Comparison of ENCODE assay signal across 21 cellular contexts in the genomic region with DNA sequence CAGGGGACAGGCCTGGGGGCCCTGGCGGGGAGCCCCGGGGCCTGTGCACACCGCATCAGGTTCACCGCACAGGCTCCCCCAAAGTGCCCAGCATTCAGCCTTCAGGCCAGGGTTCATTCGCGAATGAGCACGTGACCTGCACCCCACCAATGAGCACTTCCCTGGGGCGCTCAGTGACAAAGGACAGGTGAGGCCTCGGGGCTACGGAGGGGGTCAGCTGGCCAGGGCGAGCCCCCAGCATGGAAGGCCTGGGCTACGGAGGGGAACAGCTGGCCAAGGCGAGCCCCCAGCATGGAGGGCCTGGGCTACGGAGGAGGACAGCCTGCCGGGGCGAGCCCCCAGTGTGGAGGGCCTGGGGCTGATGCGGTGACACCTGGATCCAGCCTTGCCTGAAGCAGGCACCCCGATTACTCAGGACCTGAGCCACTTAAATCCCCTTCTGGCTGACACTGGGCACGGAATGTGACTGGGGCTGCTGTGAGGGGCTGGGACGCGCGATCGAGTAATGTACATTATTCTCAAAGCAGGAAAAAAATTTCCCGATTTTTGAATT. TPM values are rescaled to one million over a fixed set of nuclear protein-coding genes. Genes with fewer than 3 reads are reported as not detected.
A peak's percentile ranks its signal among the peaks of the same experiment; 100 is the strongest.
DNase-seq lines count a peak whose midpoint lies in the region; ATAC-seq, FAIRE-seq and TF ChIP-seq lines count a peak whose summit lies in the region.
"Had no signal": no experiment of that assay in that cellular context is flagged by ENCODE, and none has a peak within 500 bp of the region (broad histone marks: within the 10 kb centered on the region; RNA-seq: fewer than 3 reads in every experiment).

No MANE protein-coding gene starts in this region.

- ATAC-seq in HepG2 (no peak), right lobe of liver (no peak), K562 (no peak), GM18511 (IDR thresholded peaks at IDR 0.05; ENCODE audit: unreplicated experiment) (no peak)
- ATAC-seq: CD8-positive, alpha-beta T cell had no signal

- no peak for TF ChIP-seq RAD21 in HepG2 (CRISPR knock-in tag; IDR thresholded peaks at IDR 0.05)
- TF ChIP-seq RAD21 in K562 (CRISPR knock-in tag; conservative IDR thresholded peaks at IDR 0.05 in 1 of 2, IDR thresholded peaks at IDR 0.05 in 1 of 2), result no peak

- H3K4me3 ChIP-seq in HepG2 (replicated peaks in 1 of 3; ENCODE audit: insufficient read depth in 1 of 3, low read depth in 2 of 3, low read length in 3 of 3) (no peak overlapping the region), right lobe of liver (no peak overlapping the region), OCI-LY1 (ENCODE audit: low read depth, low read length, poor library complexity, severe bottlenecking) (no peak overlapping the region), K562 (no peak overlapping the region)
- H3K4me3 ChIP-seq: GM23248 had no signal

- H3K9me2 ChIP-seq in OCI-LY1 (ENCODE audit: low read depth, low read length), result no peaks in the 10 kb centered on the region

- H2AFZ ChIP-seq in HepG2 (ENCODE audit: low read length), result no peak overlapping the region
- no peak overlapping the region for H2AFZ ChIP-seq in OCI-LY1 (ENCODE audit: low read length)
- H2AFZ ChIP-seq in K562 (ENCODE audit: low read depth, low read length), result no peak overlapping the region
- H2AFZ ChIP-seq: GM23248 had no signal

- H3K27me3 ChIP-seq in HepG2 (ENCODE audit: control insufficient read depth in 1 of 2, insufficient read depth in 2 of 2, low read length in 2 of 2), result no peaks in the 10 kb centered on the region
- no peaks in the 10 kb centered on the region for H3K27me3 ChIP-seq in right lobe of liver
- H3K27me3 ChIP-seq in OCI-LY1 (ENCODE audit: insufficient read depth, low read length), result no peaks in the 10 kb centered on the region
- no peaks in the 10 kb centered on the region for H3K27me3 ChIP-seq in K562 (ENCODE audit: control insufficient read depth in 2 of 2, insufficient read depth in 2 of 2, low read length in 2 of 2)

- no peak for TF ChIP-seq POLR2A in HepG2 (IDR thresholded peaks at IDR 0.05; ENCODE audit: insufficient read depth in 1 of 2, low read depth in 2 of 2, low read length in 2 of 2)
- TF ChIP-seq POLR2A in right lobe of liver (IDR thresholded peaks at IDR 0.05), result no peak
- TF ChIP-seq POLR2A in K562 (conservative IDR thresholded peaks at IDR 0.05), result no peak

- H3K4me2 ChIP-seq in HepG2 (ENCODE audit: low read depth, low read length), result no peak overlapping the region
- H3K4me2 ChIP-seq in OCI-LY1 (ENCODE audit: low read length), result no peak overlapping the region
- H3K4me2 ChIP-seq in K562 (ENCODE audit: insufficient read depth, low read length), result no peak overlapping the region

- no TSS peak for BruUV-seq in HepG2 (replicated peaks; lab: Mats Ljungman, UMichigan)
- BruUV-seq in K562 (replicated peaks; lab: Mats Ljungman, UMichigan), result no TSS peak

- H3K79me2 ChIP-seq in HepG2 (ENCODE audit: insufficient read depth, low read length) (no peaks in the 10 kb centered on the region), OCI-LY1 (ENCODE audit: insufficient read depth, low read length) (peaks cover 13% of the 10 kb centered on the region), K562 (ENCODE audit: control insufficient read depth, insufficient read depth, low read length) (peaks cover 42% of the 10 kb centered on the region)

- H3K9me1 ChIP-seq in K562 (ENCODE audit: control insufficient read depth, insufficient read depth, low read length), result peaks cover 5% of the 10 kb centered on the region

- no peak overlapping the region for H3K27ac ChIP-seq in HepG2 (ENCODE audit: extremely low read length, insufficient read depth, low read length)
- H3K27ac ChIP-seq in right lobe of liver, result no peak overlapping the region
- H3K27ac ChIP-seq in OCI-LY1 (ENCODE audit: low read depth, low read length, poor library complexity, severe bottlenecking), result peak overlapping the region; percentile 39
- no peak overlapping the region for H3K27ac ChIP-seq in K562 (ENCODE audit: extremely low read depth, low read depth, low read length)
- H3K27ac ChIP-seq: GM23248, HL-60 had no signal

- TF ChIP-seq EP300 in HepG2 (IDR thresholded peaks at IDR 0.05; ENCODE audit: low read depth in 2 of 2, low read length in 2 of 2), result no peak
- TF ChIP-seq EP300 in HepG2 (CRISPR knock-in tag; IDR thresholded peaks at IDR 0.05; ENCODE audit: borderline replicate concordance), result no peak
- no peak for TF ChIP-seq EP300 in K562 (IDR thresholded peaks at IDR 0.05; ENCODE audit: low read length)

- POLR2A ChIA-PET in HepG2 (lab: Yijun Ruan, JAX), result no interaction called here
- POLR2A ChIA-PET in K562 (lab: Yijun Ruan, JAX), result no interaction called here

- H4K20me1 ChIP-seq in HepG2 (ENCODE audit: insufficient read depth, low read length), result no peaks in the 10 kb centered on the region
- H4K20me1 ChIP-seq in OCI-LY1 (ENCODE audit: insufficient read depth, low read length), result no peaks in the 10 kb centered on the region
- H4K20me1 ChIP-seq in K562 (replicated peaks; ENCODE audit: control insufficient read depth, insufficient read depth, low read length), result no peaks in the 10 kb centered on the region

- TF ChIP-seq CTCF in HepG2 (CRISPR knock-in tag; IDR thresholded peaks at IDR 0.05) (no peak), right lobe of liver (IDR thresholded peaks at IDR 0.05) (no peak), OCI-LY1 (IDR thresholded peaks at IDR 0.05; ENCODE audit: low read length) (no peak), K562 (IDR thresholded peaks at IDR 0.05 in 2 of 3, conservative IDR thresholded peaks at IDR 0.05 in 1 of 3; ENCODE audit: insufficient read depth in 2 of 3, low read depth in 1 of 3, low read length in 3 of 3) (no peak)

- intact Hi-C loops in HepG2 (cut with micrococcal nuclease; ENCODE audit: unreplicated experiment), result no loop called here
- intact Hi-C loops in right lobe of liver (cut with DNase I), result no loop called here
- intact Hi-C loops in K562 (cut with micrococcal nuclease), result no loop called here

- DNase-seq in HepG2 (ENCODE audit: low spot score) (no peak), right lobe of liver (no peak), K562 (ENCODE audit: extremely low read depth in 1 of 4, low spot score in 3 of 4) (no peak), OCI-M1 (lab: John Stamatoyannopoulos, UW) (no peak)
- DNase-seq in NK-92 treated with Interleukin-12 subunit alpha and Interleukin-12 subunit beta, amount 100 ng/mL, for 24 hours (lab: John Stamatoyannopoulos, UW), result no peak
- DNase-seq: AML-193; Calu3; CD8-positive, alpha-beta T cell; DMS79 treated with DMSO at 0.1 percent for 48 hours; GF-D8; GM23248; HCEC 1CT; HFFc6; IMR-90; KBM-7 had no signal

- H3K36me3 ChIP-seq in HepG2 (replicated peaks in 1 of 2; ENCODE audit: control insufficient read depth in 1 of 2, insufficient read depth in 2 of 2, low read length in 2 of 2) (peaks cover 7 to 31% of the 10 kb centered on the region in 2 experiments; a peak in 4 of 5 replicates), right lobe of liver (no peaks in the 10 kb centered on the region), OCI-LY1 (ENCODE audit: insufficient read depth, low read length) (peaks cover 86% of the 10 kb centered on the region), K562 (ENCODE audit: control insufficient read depth, insufficient read depth, low read length) (peaks cover 74% of the 10 kb centered on the region)

- FAIRE-seq in HepG2 (lab: Jason Lieb, UNC) (no peak), K562 (lab: Jason Lieb, UNC) (no peak)
- FAIRE-seq: A204.1, GM19239, H54 had no signal

- H3K4me1 ChIP-seq in HepG2 (ENCODE audit: insufficient read depth, low read length), result 0 out of 2 replicates have a peak, but pooled peaks cover 11% of the 10 kb centered on the region
- H3K4me1 ChIP-seq in right lobe of liver, result no peaks in the 10 kb centered on the region
- H3K4me1 ChIP-seq in OCI-LY1 (ENCODE audit: insufficient read depth, low read length, severe bottlenecking), result peaks cover 19% of the 10 kb centered on the region
- peaks cover 19 to 80% of the 10 kb centered on the region in 2 experiments for H3K4me1 ChIP-seq in K562 (replicated peaks in 1 of 2; ENCODE audit: control insufficient read depth in 2 of 2, insufficient read depth in 2 of 2, low read length in 2 of 2)

- no peak overlapping the region for H3K9ac ChIP-seq in HepG2 (ENCODE audit: insufficient read depth, low read depth, low read length)
- H3K9ac ChIP-seq in OCI-LY1 (ENCODE audit: low read length), result no peak overlapping the region
- H3K9ac ChIP-seq in K562 (ENCODE audit: insufficient read depth in 1 of 2, low read depth in 2 of 2, low read length in 2 of 2), result no peak overlapping the region
- H3K9ac ChIP-seq: GM23248 had no signal

- H3K9me3 ChIP-seq in HepG2 (ENCODE audit: low read length) (no peaks in the 10 kb centered on the region), right lobe of liver (no peaks in the 10 kb centered on the region), OCI-LY1 (ENCODE audit: low read length) (no peaks in the 10 kb centered on the region), K562 (replicated peaks; ENCODE audit: control insufficient read depth, insufficient read depth, low read depth, low read length) (no peaks in the 10 kb centered on the region)

- WGBS in HepG2 (ENCODE audit: low lambda C conversion rate), result 99% methylated on average over 17 of the region's 24 CpGs
- 100% methylated on average over 4 of the region's 24 CpGs for WGBS in right lobe of liver (ENCODE audit: insufficient coverage, low coverage, low lambda C conversion rate, missing lambda C conversion rate)
- WGBS in K562 (ENCODE audit: insufficient coverage, low coverage, missing lambda C conversion rate), result 91% methylated on average over 21 of the region's 24 CpGs

- no peaks in the 10 kb centered on the region for H3F3A ChIP-seq in OCI-LY1 (ENCODE audit: insufficient read depth, low read length)

- in situ Hi-C loops in HepG2 (cut with HindIII; ENCODE audit: extremely low pct_ligation_motif_present, low pct_unique_long_range_greater_than_20kb), result no loop called here
- in situ Hi-C loops in K562 (cut with MboI), result no loop called here

- CTCF ChIA-PET in HepG2 (lab: Yijun Ruan, JAX; ENCODE audit: low intra/inter-chr PET ratio, low total read pairs), result no interaction called here
- CTCF ChIA-PET in K562 (lab: Yijun Ruan, JAX; ENCODE audit: low intra/inter-chr PET ratio), result no interaction called here

RNA-seq across cellular contexts. Expression of a gene that starts 23.1 kb away (rescaled TPM):
- total RNA-seq in HepG2 (2016; rRNA removed; fragmentation: Illumina TruSeq; extraction: Trizol), result 38.0 and 53.2 TPM in 2 replicates
- total RNA-seq in HepG2 (2016; cell fraction: cytosol; rRNA removed; fragmentation: Illumina TruSeq; extraction: Trizol; ENCODE audit: low read depth), result 24.5 and 28.5 TPM in 2 replicates
- 29.0 and 50.0 TPM in 2 replicates for total RNA-seq in HepG2 (2016; cell fraction: insoluble cytoplasmic fraction; rRNA removed; fragmentation: Illumina TruSeq; extraction: Trizol)
- total RNA-seq in HepG2 (2016; cell fraction: membrane; rRNA removed; fragmentation: Illumina TruSeq; extraction: Trizol), result 81.6 and 83.0 TPM in 2 replicates
- 28.3 and 35.7 TPM in 2 replicates for total RNA-seq in HepG2 (2016; cell fraction: nucleus; rRNA removed; fragmentation: Illumina TruSeq; extraction: Trizol)
- 51.4 and 52.0 TPM in 2 replicates for polyA plus RNA-seq in HepG2 (2011; rRNA removed)
- 39.6 and 81.0 TPM in 2 replicates for polyA plus RNA-seq in HepG2 (2011; cell fraction: cytosol; rRNA removed)
- polyA plus RNA-seq in HepG2 (2011; cell fraction: nucleus; rRNA removed), result 168 and 260 TPM in 2 replicates
- 51.8 and 53.9 TPM in 2 replicates for polyA plus RNA-seq in HepG2 (2012)
- polyA plus RNA-seq in HepG2 (2016; cell fraction: cytosol; fragmentation: Illumina TruSeq; extraction: Trizol; ENCODE audit: low read depth), result 65.0 and 68.6 TPM in 2 replicates
- polyA plus RNA-seq in HepG2 (2016; cell fraction: insoluble cytoplasmic fraction; fragmentation: Illumina TruSeq; extraction: Trizol; ENCODE audit: low read depth), result 77.8 and 91.9 TPM in 2 replicates
- polyA plus RNA-seq in HepG2 (2016; cell fraction: membrane; fragmentation: Illumina TruSeq; extraction: Trizol; ENCODE audit: low read depth), result 123 and 140 TPM in 2 replicates
- 119 and 120 TPM in 2 replicates for polyA plus RNA-seq in HepG2 (2016; cell fraction: nucleus; fragmentation: Illumina TruSeq; extraction: Trizol; ENCODE audit: insufficient read depth, low read depth)
- polyA minus RNA-seq in HepG2 (2011; rRNA and poly(A)+ RNA removed; ENCODE audit: low replicate concordance), result 55.1 and 105 TPM in 2 replicates
- polyA minus RNA-seq in HepG2 (2011; cell fraction: cytosol; rRNA and poly(A)+ RNA removed), result 44.3 and 47.1 TPM in 2 replicates
- 17.8 and 22.5 TPM in 2 replicates for polyA minus RNA-seq in HepG2 (2011; cell fraction: nucleus; rRNA and poly(A)+ RNA removed)
- total RNA-seq in right lobe of liver, result 10 to 100 TPM; 11.0 to 30.1 (median 15.9) TPM
- total RNA-seq in K562 (2011; cell fraction: chromatin; rRNA removed; ENCODE audit: low replicate concordance), result 46.3 and 93.5 TPM in 2 replicates
- 72.8 and 74.5 TPM in 2 replicates for total RNA-seq in K562 (2011; cell fraction: nucleolus; rRNA removed)
- 46.6 and 55.9 TPM in 2 replicates for total RNA-seq in K562 (2011; cell fraction: nucleoplasm; rRNA removed)
- total RNA-seq in K562 (2014; rRNA removed), result 201 and 273 TPM in 2 replicates
- total RNA-seq in K562 (2014; rRNA removed; fragmentation: Illumina TruSeq; extraction: Trizol), result 34.6 and 36.1 TPM in 2 replicates
- total RNA-seq in K562 (2015; rRNA removed; fragmentation: Illumina TruSeq; extraction: Trizol), result 84.0 and 96.5 TPM in 2 replicates
- total RNA-seq in K562 (2021), result 229 and 259 TPM in 2 replicates
- 61.7 and 62.0 TPM in 2 replicates for polyA plus RNA-seq in K562 (2011; rRNA removed)
- 76.1 and 277 TPM in 2 replicates for polyA plus RNA-seq in K562 (2011; cell fraction: cytosol; rRNA removed)
- 97.7 and 198 TPM in 2 replicates for polyA plus RNA-seq in K562 (2011; cell fraction: nucleus; rRNA removed)
- 117 and 145 TPM in 2 replicates for polyA plus RNA-seq in K562 (2012)
- 84.9 and 128 TPM in 2 replicates for polyA plus RNA-seq in K562 (2014; fragmentation: Illumina TruSeq; extraction: Trizol)
- polyA plus RNA-seq in K562 (2014; fragmentation: Nextera tagmentation; extraction: Ambion mirVana), result 1 to 10 TPM; 5.6 to 5.7 TPM
- 171 and 173 TPM in 2 replicates for polyA plus RNA-seq in K562 (2014; rRNA removed)
- polyA minus RNA-seq in K562 (2011; rRNA and poly(A)+ RNA removed), result 17.3 and 29.0 TPM in 2 replicates
- 92.9 and 128 TPM in 2 replicates for polyA minus RNA-seq in K562 (2011; cell fraction: cytosol; rRNA and poly(A)+ RNA removed)
- 30.5 and 31.8 TPM in 2 replicates for polyA minus RNA-seq in K562 (2011; cell fraction: nucleus; rRNA and poly(A)+ RNA removed)

RNA-seq across cellular contexts. Expression of a gene that starts 24.1 kb away (rescaled TPM):
- total RNA-seq in HepG2 (2016; rRNA removed; fragmentation: Illumina TruSeq; extraction: Trizol), result 214 and 216 TPM in 2 replicates
- total RNA-seq in HepG2 (2016; cell fraction: cytosol; rRNA removed; fragmentation: Illumina TruSeq; extraction: Trizol; ENCODE audit: low read depth), result 181 and 320 TPM in 2 replicates
- 205 and 210 TPM in 2 replicates for total RNA-seq in HepG2 (2016; cell fraction: insoluble cytoplasmic fraction; rRNA removed; fragmentation: Illumina TruSeq; extraction: Trizol)
- 252 and 309 TPM in 2 replicates for total RNA-seq in HepG2 (2016; cell fraction: membrane; rRNA removed; fragmentation: Illumina TruSeq; extraction: Trizol)
- 63.8 and 65.4 TPM in 2 replicates for total RNA-seq in HepG2 (2016; cell fraction: nucleus; rRNA removed; fragmentation: Illumina TruSeq; extraction: Trizol)
- 111 and 125 TPM in 2 replicates for polyA plus RNA-seq in HepG2 (2011; rRNA removed)
- polyA plus RNA-seq in HepG2 (2011; cell fraction: cytosol; rRNA removed), result 81.4 and 152 TPM in 2 replicates
- polyA plus RNA-seq in HepG2 (2011; cell fraction: nucleus; rRNA removed), result 46.6 and 47.9 TPM in 2 replicates
- polyA plus RNA-seq in HepG2 (2012), result 92.9 and 123 TPM in 2 replicates
- 249 and 487 TPM in 2 replicates for polyA plus RNA-seq in HepG2 (2016; cell fraction: cytosol; fragmentation: Illumina TruSeq; extraction: Trizol; ENCODE audit: low read depth)
- 158 and 171 TPM in 2 replicates for polyA plus RNA-seq in HepG2 (2016; cell fraction: insoluble cytoplasmic fraction; fragmentation: Illumina TruSeq; extraction: Trizol; ENCODE audit: low read depth)
- polyA plus RNA-seq in HepG2 (2016; cell fraction: membrane; fragmentation: Illumina TruSeq; extraction: Trizol; ENCODE audit: low read depth), result 210 and 295 TPM in 2 replicates
- polyA plus RNA-seq in HepG2 (2016; cell fraction: nucleus; fragmentation: Illumina TruSeq; extraction: Trizol; ENCODE audit: insufficient read depth, low read depth), result 98.1 and 120 TPM in 2 replicates
- 32.9 and 62.2 TPM in 2 replicates for polyA minus RNA-seq in HepG2 (2011; rRNA and poly(A)+ RNA removed; ENCODE audit: low replicate concordance)
- 12.7 and 18.7 TPM in 2 replicates for polyA minus RNA-seq in HepG2 (2011; cell fraction: cytosol; rRNA and poly(A)+ RNA removed)
- 15.9 and 18.2 TPM in 2 replicates for polyA minus RNA-seq in HepG2 (2011; cell fraction: nucleus; rRNA and poly(A)+ RNA removed)
- 100 to 1,000 TPM in 4 of 6 experiments, 10 to 100 TPM in 2; 59.6 to 202 (median 172) TPM for total RNA-seq in right lobe of liver
- 49.4 and 136 TPM in 2 replicates for total RNA-seq in K562 (2011; cell fraction: chromatin; rRNA removed; ENCODE audit: low replicate concordance)
- total RNA-seq in K562 (2011; cell fraction: nucleolus; rRNA removed), result 110 and 114 TPM in 2 replicates
- 78.5 and 82.1 TPM in 2 replicates for total RNA-seq in K562 (2011; cell fraction: nucleoplasm; rRNA removed)
- total RNA-seq in K562 (2014; rRNA removed), result 203 and 259 TPM in 2 replicates
- total RNA-seq in K562 (2014; rRNA removed; fragmentation: Illumina TruSeq; extraction: Trizol), result 62.7 and 65.9 TPM in 2 replicates
- 94.2 and 104 TPM in 2 replicates for total RNA-seq in K562 (2015; rRNA removed; fragmentation: Illumina TruSeq; extraction: Trizol)
- total RNA-seq in K562 (2021), result 355 and 411 TPM in 2 replicates
- 390 and 494 TPM in 2 replicates for polyA plus RNA-seq in K562 (2011; rRNA removed)
- polyA plus RNA-seq in K562 (2011; cell fraction: cytosol; rRNA removed), result 245 and 412 TPM in 2 replicates
- 128 and 175 TPM in 2 replicates for polyA plus RNA-seq in K562 (2011; cell fraction: nucleus; rRNA removed)
- 203 and 322 TPM in 2 replicates for polyA plus RNA-seq in K562 (2012)
- 57.6 and 122 TPM in 2 replicates for polyA plus RNA-seq in K562 (2014; fragmentation: Illumina TruSeq; extraction: Trizol)
- polyA plus RNA-seq in K562 (2014; fragmentation: Nextera tagmentation; extraction: Ambion mirVana), result 100 to 1,000 TPM; 225 to 394 TPM
- 329 and 366 TPM in 2 replicates for polyA plus RNA-seq in K562 (2014; rRNA removed)
- polyA minus RNA-seq in K562 (2011; rRNA and poly(A)+ RNA removed), result 24.6 and 35.3 TPM in 2 replicates
- 35.2 and 46.2 TPM in 2 replicates for polyA minus RNA-seq in K562 (2011; cell fraction: cytosol; rRNA and poly(A)+ RNA removed)
- polyA minus RNA-seq in K562 (2011; cell fraction: nucleus; rRNA and poly(A)+ RNA removed), result 26.8 and 31.8 TPM in 2 replicates

RNA-seq across cellular contexts. Expression of a gene that starts 36.7 kb away (rescaled TPM):
- total RNA-seq in HepG2 (2016; rRNA removed; fragmentation: Illumina TruSeq; extraction: Trizol) (58.9 and 76.9 TPM in 2 replicates), right lobe of liver (10 to 100 TPM; 27.3 to 72.1 (median 30.1) TPM), K562 (2014; rRNA removed) (135 and 157 TPM in 2 replicates), K562 (2014; rRNA removed; fragmentation: Illumina TruSeq; extraction: Trizol) (11.4 and 12.6 TPM in 2 replicates), K562 (2015; rRNA removed; fragmentation: Illumina TruSeq; extraction: Trizol) (51.9 and 62.9 TPM in 2 replicates), K562 (2021) (114 and 137 TPM in 2 replicates)
- total RNA-seq in HepG2 (2016; cell fraction: cytosol; rRNA removed; fragmentation: Illumina TruSeq; extraction: Trizol; ENCODE audit: low read depth), result 18.4 and 19.5 TPM in 2 replicates
- total RNA-seq in HepG2 (2016; cell fraction: insoluble cytoplasmic fraction; rRNA removed; fragmentation: Illumina TruSeq; extraction: Trizol), result 59.4 and 81.3 TPM in 2 replicates
- 58.1 and 59.8 TPM in 2 replicates for total RNA-seq in HepG2 (2016; cell fraction: membrane; rRNA removed; fragmentation: Illumina TruSeq; extraction: Trizol)
- 37.4 and 41.1 TPM in 2 replicates for total RNA-seq in HepG2 (2016; cell fraction: nucleus; rRNA removed; fragmentation: Illumina TruSeq; extraction: Trizol)
- polyA plus RNA-seq in HepG2 (2011; rRNA removed) (21.2 and 32.4 TPM in 2 replicates), K562 (2011; rRNA removed) (30.9 and 37.9 TPM in 2 replicates), K562 (2014; fragmentation: Illumina TruSeq; extraction: Trizol) (7.7 and 39.8 TPM in 2 replicates), K562 (2014; fragmentation: Nextera tagmentation; extraction: Ambion mirVana) (under 1 TPM; 0.24 to 0.52 TPM), K562 (2014; rRNA removed) (94.4 and 103 TPM in 2 replicates)
- polyA plus RNA-seq in HepG2 (2011; cell fraction: cytosol; rRNA removed), result 25.5 and 43.1 TPM in 2 replicates
- 88.4 and 96.9 TPM in 2 replicates for polyA plus RNA-seq in HepG2 (2011; cell fraction: nucleus; rRNA removed)
- polyA plus RNA-seq in HepG2 (2012), result 21.4 and 34.5 TPM in 2 replicates
- polyA plus RNA-seq in HepG2 (2016; cell fraction: cytosol; fragmentation: Illumina TruSeq; extraction: Trizol; ENCODE audit: low read depth), result 19.9 and 20.7 TPM in 2 replicates
- polyA plus RNA-seq in HepG2 (2016; cell fraction: insoluble cytoplasmic fraction; fragmentation: Illumina TruSeq; extraction: Trizol; ENCODE audit: low read depth), result 57.2 and 62.2 TPM in 2 replicates
- 39.6 and 43.3 TPM in 2 replicates for polyA plus RNA-seq in HepG2 (2016; cell fraction: membrane; fragmentation: Illumina TruSeq; extraction: Trizol; ENCODE audit: low read depth)
- 100 and 109 TPM in 2 replicates for polyA plus RNA-seq in HepG2 (2016; cell fraction: nucleus; fragmentation: Illumina TruSeq; extraction: Trizol; ENCODE audit: insufficient read depth, low read depth)
- polyA minus RNA-seq in HepG2 (2011; rRNA and poly(A)+ RNA removed; ENCODE audit: low replicate concordance), result 65.5 and 79.2 TPM in 2 replicates
- polyA minus RNA-seq in HepG2 (2011; cell fraction: cytosol; rRNA and poly(A)+ RNA removed), result 29.4 and 32.5 TPM in 2 replicates
- 20.1 and 22.0 TPM in 2 replicates for polyA minus RNA-seq in HepG2 (2011; cell fraction: nucleus; rRNA and poly(A)+ RNA removed)
- total RNA-seq in K562 (2011; cell fraction: chromatin; rRNA removed; ENCODE audit: low replicate concordance), result 89.8 and 204 TPM in 2 replicates
- 153 TPM in 2 replicates for total RNA-seq in K562 (2011; cell fraction: nucleolus; rRNA removed)
- total RNA-seq in K562 (2011; cell fraction: nucleoplasm; rRNA removed), result 99.7 and 106 TPM in 2 replicates
- polyA plus RNA-seq in K562 (2011; cell fraction: cytosol; rRNA removed), result 58.0 and 173 TPM in 2 replicates
- polyA plus RNA-seq in K562 (2011; cell fraction: nucleus; rRNA removed), result 66.0 and 127 TPM in 2 replicates
- 65.7 and 74.0 TPM in 2 replicates for polyA plus RNA-seq in K562 (2012)
- polyA minus RNA-seq in K562 (2011; rRNA and poly(A)+ RNA removed), result 35.8 and 69.0 TPM in 2 replicates
- 99.0 and 105 TPM in 2 replicates for polyA minus RNA-seq in K562 (2011; cell fraction: cytosol; rRNA and poly(A)+ RNA removed)
- polyA minus RNA-seq in K562 (2011; cell fraction: nucleus; rRNA and poly(A)+ RNA removed), result 27.9 and 29.1 TPM in 2 replicates
